ENCODE assay signal across 8 cellular contexts in the genomic region with DNA sequence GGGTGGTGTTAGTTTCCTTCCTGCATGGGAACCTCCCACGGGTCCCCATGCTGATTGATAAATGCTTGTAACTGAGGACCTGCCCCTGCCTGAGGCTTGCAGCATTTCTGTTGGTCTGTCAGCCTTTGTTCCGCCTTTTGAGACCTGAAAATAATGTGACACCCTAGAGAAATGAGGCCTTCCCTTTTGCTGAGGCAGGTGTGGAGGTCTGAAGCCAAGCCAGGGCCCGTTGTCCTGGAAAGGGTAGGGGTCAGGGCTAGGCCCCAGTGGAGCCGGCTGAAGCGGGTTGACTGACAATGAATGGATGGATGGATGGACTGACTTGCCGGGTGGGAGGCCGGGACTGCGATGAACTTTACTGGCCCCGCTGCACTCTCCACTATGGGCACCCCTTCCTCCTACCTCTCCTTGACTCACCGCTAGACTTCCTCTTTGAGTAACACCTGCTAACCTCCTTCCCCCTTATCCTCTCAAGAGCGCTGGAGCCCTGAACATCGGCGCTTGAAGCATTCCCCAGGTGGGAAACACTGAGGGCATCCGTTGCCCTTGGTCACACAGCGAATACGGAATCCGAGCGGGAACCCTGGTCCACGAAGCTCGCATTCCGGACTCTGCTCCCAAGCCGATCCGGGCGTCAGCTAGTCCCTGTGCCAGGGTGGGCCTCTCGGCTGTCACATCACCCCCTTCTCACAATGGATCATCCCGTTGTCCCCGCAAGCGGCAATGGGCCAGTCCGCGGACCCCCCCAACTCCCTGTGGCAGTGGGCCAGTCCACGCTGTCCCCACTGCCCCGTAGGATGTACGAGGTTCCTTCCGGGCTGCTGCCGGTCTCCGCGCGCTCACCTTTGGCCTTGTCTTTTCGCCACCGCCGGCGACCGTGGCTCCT. TPM values are rescaled to one million over a fixed set of nuclear protein-coding genes. Genes with fewer than 3 reads are reported as not detected.
DNase-seq lines count a peak whose midpoint lies in the region; ATAC-seq, FAIRE-seq and TF ChIP-seq lines count a peak whose summit lies in the region.

No MANE protein-coding gene starts in this region.

- no peaks in the 10 kb centered on the region for H3F3A ChIP-seq in SK-N-SH (replicated peaks; ENCODE audit: insufficient read depth)

- no peak for TF ChIP-seq EP300 in SK-N-SH (IDR thresholded peaks at IDR 0.05; ENCODE audit: borderline replicate concordance in 1 of 2, low read depth in 1 of 2, low read length in 1 of 2)

- FAIRE-seq in small intestine (lab: Jason Lieb, UNC) = no peak

- H3K9me2 ChIP-seq in SK-N-SH = no peaks in the 10 kb centered on the region

- TF ChIP-seq RAD21 in SK-N-SH (IDR thresholded peaks at IDR 0.05; ENCODE audit: low read length) = no peak

- H2AFZ ChIP-seq in SK-N-SH (ENCODE audit: low read depth) = peak overlapping the region; percentile 80

- ATAC-seq in GM18907 (IDR thresholded peaks at IDR 0.05; ENCODE audit: unreplicated experiment) (peak; percentile 39), HG03139 (IDR thresholded peaks at IDR 0.05; ENCODE audit: unreplicated experiment) (peak; percentile 18)

- no peaks in the 10 kb centered on the region for H4K20me1 ChIP-seq in SK-N-SH (ENCODE audit: insufficient read depth)

- H3K9me3 ChIP-seq in SK-N-SH (no peaks in the 10 kb centered on the region), ascending aorta (no peaks in the 10 kb centered on the region), iPS DF 6.9 (ENCODE audit: control insufficient read depth, insufficient read depth, low read length) (no peaks in the 10 kb centered on the region), small intestine (ENCODE audit: control insufficient read depth, low read depth) (no peaks in the 10 kb centered on the region)

- H3K4me3 ChIP-seq in SK-N-SH (ENCODE audit: low read depth in 2 of 2, low read length in 1 of 2) = peak overlapping the region; percentile 69 to 86
- H3K4me3 ChIP-seq in ascending aorta = peak overlapping the region; percentile 66 to 72
- peak overlapping the region; percentile 67; the same call in 1 of the 2 replicates for H3K4me3 ChIP-seq in iPS DF 6.9 (ENCODE audit: low read length)
- H3K4me3 ChIP-seq in small intestine (ENCODE audit: low read depth in 1 of 2, low read length in 2 of 2) = peak overlapping the region; percentile 44 to 62

- H3K27ac ChIP-seq in 22Rv1 (peak overlapping the region; percentile 40), SK-N-SH (ENCODE audit: low read depth in 2 of 2, low read length in 1 of 2) (peak overlapping the region; percentile 25 to 27; a peak in 1 of 4 replicates), ascending aorta (peak overlapping the region in 1 of 2 donors; percentile 30), iPS DF 6.9 (ENCODE audit: low read length) (no peak overlapping the region), small intestine (ENCODE audit: low read depth in 1 of 2, low read length in 1 of 2) (peak overlapping the region; percentile 18 to 77)

- TF ChIP-seq CTCF in 22Rv1 (IDR thresholded peaks at IDR 0.05) (no peak), SK-N-SH (IDR thresholded peaks at IDR 0.05) (no peak), ascending aorta (IDR thresholded peaks at IDR 0.05) (no peak)

- H3K9ac ChIP-seq in SK-N-SH = peak overlapping the region; percentile 61

- H3K4me2 ChIP-seq in SK-N-SH = peak overlapping the region; percentile 94

- peaks cover 0 to 21% of the 10 kb centered on the region in 2 experiments; a peak in 1 of 4 replicates for H3K4me1 ChIP-seq in SK-N-SH (ENCODE audit: control insufficient read depth in 1 of 2, insufficient read depth in 2 of 2, low read depth in 1 of 2, low read length in 1 of 2)
- H3K4me1 ChIP-seq in ascending aorta = peaks cover 0 to 14% of the 10 kb centered on the region in 2 donors
- peaks cover 1% of the 10 kb centered on the region for H3K4me1 ChIP-seq in iPS DF 6.9 (ENCODE audit: control insufficient read depth, insufficient read depth, low read length)
- peaks cover 3 to 10% of the 10 kb centered on the region in 2 donors for H3K4me1 ChIP-seq in small intestine (ENCODE audit: control insufficient read depth in 2 of 2, insufficient read depth in 1 of 2, low read depth in 1 of 2, low read length in 1 of 2)

- DNase-seq in SK-N-SH (peak; percentile 85), ascending aorta (ENCODE audit: low spot score in 2 of 2) (peak in 1 of 2 donors; percentile 64), iPS DF 6.9 (ENCODE audit: low read depth, low spot score) (no peak), small intestine (peak; percentile 63), NCI-H2029 (lab: John Stamatoyannopoulos, UW) (no peak)

- H3K36me3 ChIP-seq in SK-N-SH (replicated peaks in 1 of 2; ENCODE audit: control insufficient read depth in 1 of 2, insufficient read depth in 2 of 2, low read length in 1 of 2) (no peaks in the 10 kb centered on the region), ascending aorta (no peaks in the 10 kb centered on the region), iPS DF 6.9 (ENCODE audit: control insufficient read depth, insufficient read depth, low read length) (no peaks in the 10 kb centered on the region), small intestine (ENCODE audit: control insufficient read depth in 2 of 2, insufficient read depth in 2 of 2, low read length in 2 of 2) (no peaks in the 10 kb centered on the region)

- CTCF ChIA-PET in SK-N-SH (lab: Yijun Ruan, JAX) = interaction anchor here (0.6 to 2.3 kb wide), 5 partner anchors 10 to 22 kb away, joined by 3 to 14 read pairs (median 5); no protein-coding TSS in a partner anchor

- POLR2A ChIA-PET in SK-N-SH (lab: Yijun Ruan, JAX) = interaction anchor here (0.5 kb wide), 1 partner anchor 120 kb away, joined by 3 read pairs; a partner anchor contains a TSS

- intact Hi-C loops in ascending aorta (cut with DNase I) = no loop called here

- H3K27me3 ChIP-seq in SK-N-SH (ENCODE audit: insufficient read depth) (no peaks in the 10 kb centered on the region), ascending aorta (no peaks in the 10 kb centered on the region), iPS DF 6.9 (ENCODE audit: control insufficient read depth, insufficient read depth, low read length) (peaks cover 5% of the 10 kb centered on the region; the same call in 1 of the 2 replicates), small intestine (ENCODE audit: control insufficient read depth in 2 of 2, insufficient read depth in 2 of 2, low read length in 2 of 2) (no peaks in the 10 kb centered on the region)

- no peaks in the 10 kb centered on the region for H3K79me2 ChIP-seq in SK-N-SH (ENCODE audit: insufficient read depth)

- 33% methylated on average over 26 of the region's 43 CpGs for WGBS in SK-N-SH (ENCODE audit: low lambda C conversion rate)
- no CpG with 5 or more reads among the region's 43 CpGs for WGBS in iPS DF 6.9 (ENCODE audit: insufficient coverage, insufficient read length)
- WGBS in small intestine, 3 donors = 3 to 5% (median 4%) methylated on average over 42 to 43 of the region's 43 CpGs

TF ChIP-seq in SK-N-SH, 30 proteins besides CTCF, POLR2A, EP300 and RAD21 (continues in another document):
- TF ChIP-seq, protein P1, sequence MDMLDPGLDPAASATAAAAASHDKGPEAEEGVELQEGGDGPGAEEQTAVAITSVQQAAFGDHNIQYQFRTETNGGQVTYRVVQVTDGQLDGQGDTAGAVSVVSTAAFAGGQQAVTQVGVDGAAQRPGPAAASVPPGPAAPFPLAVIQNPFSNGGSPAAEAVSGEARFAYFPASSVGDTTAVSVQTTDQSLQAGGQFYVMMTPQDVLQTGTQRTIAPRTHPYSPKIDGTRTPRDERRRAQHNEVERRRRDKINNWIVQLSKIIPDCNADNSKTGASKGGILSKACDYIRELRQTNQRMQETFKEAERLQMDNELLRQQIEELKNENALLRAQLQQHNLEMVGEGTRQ (IDR thresholded peaks at IDR 0.05; ENCODE audit: borderline replicate concordance, low read depth, low read length) = no peak
- TF ChIP-seq, protein P2, sequence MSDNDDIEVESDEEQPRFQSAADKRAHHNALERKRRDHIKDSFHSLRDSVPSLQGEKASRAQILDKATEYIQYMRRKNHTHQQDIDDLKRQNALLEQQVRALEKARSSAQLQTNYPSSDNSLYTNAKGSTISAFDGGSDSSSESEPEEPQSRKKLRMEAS (IDR thresholded peaks at IDR 0.05; ENCODE audit: low read depth) = no peak
- TF ChIP-seq, protein P3, sequence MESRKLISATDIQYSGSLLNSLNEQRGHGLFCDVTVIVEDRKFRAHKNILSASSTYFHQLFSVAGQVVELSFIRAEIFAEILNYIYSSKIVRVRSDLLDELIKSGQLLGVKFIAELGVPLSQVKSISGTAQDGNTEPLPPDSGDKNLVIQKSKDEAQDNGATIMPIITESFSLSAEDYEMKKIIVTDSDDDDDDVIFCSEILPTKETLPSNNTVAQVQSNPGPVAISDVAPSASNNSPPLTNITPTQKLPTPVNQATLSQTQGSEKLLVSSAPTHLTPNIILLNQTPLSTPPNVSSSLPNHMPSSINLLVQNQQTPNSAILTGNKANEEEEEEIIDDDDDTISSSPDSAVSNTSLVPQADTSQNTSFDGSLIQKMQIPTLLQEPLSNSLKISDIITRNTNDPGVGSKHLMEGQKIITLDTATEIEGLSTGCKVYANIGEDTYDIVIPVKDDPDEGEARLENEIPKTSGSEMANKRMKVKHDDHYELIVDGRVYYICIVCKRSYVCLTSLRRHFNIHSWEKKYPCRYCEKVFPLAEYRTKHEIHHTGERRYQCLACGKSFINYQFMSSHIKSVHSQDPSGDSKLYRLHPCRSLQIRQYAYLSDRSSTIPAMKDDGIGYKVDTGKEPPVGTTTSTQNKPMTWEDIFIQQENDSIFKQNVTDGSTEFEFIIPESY (IDR thresholded peaks at IDR 0.05; ENCODE audit: borderline replicate concordance, low read depth) = no peak
- 0 out of 2 replicates have a peak, but pooled peaks have one; percentile 18 for TF ChIP-seq SIN3A (IDR thresholded peaks at IDR 0.05; ENCODE audit: borderline replicate concordance, low read depth, low read length)

RNA-seq across cellular contexts. Expression of a gene that starts 4.4 kb away (rescaled TPM):
- polyA plus RNA-seq in SK-N-SH (2012; rRNA removed) (3.2 and 4.4 TPM in 2 replicates), small intestine (10 to 100 TPM; 10.1 to 40.2 (median 17.3) TPM)
- polyA plus RNA-seq in SK-N-SH (2012; cell fraction: cytosol; rRNA removed) = 1.4 and 3.0 TPM in 2 replicates
- polyA plus RNA-seq in SK-N-SH (2012; cell fraction: nucleus; rRNA removed) = 5.1 and 5.2 TPM in 2 replicates
- total RNA-seq in ascending aorta = 102 TPM

RNA-seq across cellular contexts. Expression of a gene that starts 19.9 kb away (rescaled TPM):
- polyA plus RNA-seq in SK-N-SH (2012; rRNA removed) (not detected in 2 replicates), small intestine (1 to 10 TPM in 2 of 3 donors, under 1 TPM in 1; 0.70 to 1.6 (median 1.1) TPM)
- polyA plus RNA-seq in SK-N-SH (2012; cell fraction: cytosol; rRNA removed) = not detected in 2 replicates
- not detected in 2 replicates for polyA plus RNA-seq in SK-N-SH (2012; cell fraction: nucleus; rRNA removed)
- total RNA-seq in ascending aorta = not detected

RNA-seq across cellular contexts. Expression of a gene that starts 32.7 kb away (rescaled TPM):
- polyA plus RNA-seq in SK-N-SH (2012; rRNA removed) = 2.3 and 4.5 TPM in 2 replicates
- polyA plus RNA-seq in SK-N-SH (2012; cell fraction: cytosol; rRNA removed) = 1.4 and 2.9 TPM in 2 replicates
- 0.80 and 4.0 TPM in 2 replicates for polyA plus RNA-seq in SK-N-SH (2012; cell fraction: nucleus; rRNA removed)
- total RNA-seq in ascending aorta = not detected
- polyA plus RNA-seq in small intestine = 1 to 10 TPM; 5.8 to 10.0 (median 8.1) TPM

Comparison
In these comparisons a context has a peak if more than half of its experiments do, and no peak if none do; other contexts are left out.
1. DNase-seq: peak in SK-N-SH (single experiment) and small intestine (single experiment); none in iPS DF 6.9 (single experiment) and NCI-H2029 (single experiment).
2. Peak in every context shown above with its lines, with median percentiles within 50 percentile points of each other: H3K4me3 ChIP-seq.